ENCODE assay signal across 16 cellular contexts in genomic region chr11:101974255-101974654, GRCh38. TPM values are rescaled to one million over a fixed set of nuclear protein-coding genes. Genes with fewer than 3 reads are reported as not detected.
DNase-seq lines count a peak whose midpoint lies in the region; ATAC-seq and TF ChIP-seq lines count a peak whose summit lies in the region.
"Had no signal": no experiment of that assay in that cellular context is flagged by ENCODE, and none has a peak within 500 bp of the region (broad histone marks: within the 10 kb centered on the region; RNA-seq: fewer than 3 reads in every experiment).

No MANE protein-coding gene starts in this region.

- ATAC-seq in left ventricle myocardium superior: no peak
- ATAC-seq: effector memory CD8-positive, alpha-beta T cell had no signal

- TF ChIP-seq CTCF in cardiac muscle cell (IDR thresholded peaks at IDR 0.05; ENCODE audit: low read depth, low read length) (peak; percentile 24), fibroblast of mammary gland (conservative IDR thresholded peaks at IDR 0.05; ENCODE audit: control insufficient read depth, insufficient read depth, low read depth, low read length) (peak; percentile 40)

- H3K36me3 ChIP-seq in cardiac muscle cell: no peaks in the 10 kb centered on the region
- H3K36me3 ChIP-seq: thyroid gland had no signal

- no peaks in the 10 kb centered on the region for H3K9me3 ChIP-seq in cardiac muscle cell (ENCODE audit: low read depth)
- H3K9me3 ChIP-seq: thyroid gland had no signal

- H3K4me3 ChIP-seq in cardiac muscle cell (no peak overlapping the region), fibroblast of mammary gland (ENCODE audit: control insufficient read depth, low read depth, low read length) (no peak overlapping the region)
- H3K4me3 ChIP-seq: thyroid gland had no signal

- H3K4me1 ChIP-seq in cardiac muscle cell (ENCODE audit: low read depth): no peaks in the 10 kb centered on the region
- H3K4me1 ChIP-seq: parathyroid adenoma, thyroid gland had no signal

- no peak overlapping the region for H3K27ac ChIP-seq in cardiac muscle cell
- H3K27ac ChIP-seq: parathyroid adenoma, thyroid gland had no signal

- intact Hi-C loops in left ventricle myocardium superior (cut with micrococcal nuclease): no loop called here

- peak in 1 of 2 donors; percentile 25 for DNase-seq in cardiac muscle cell (ENCODE audit: low read depth in 1 of 2, low spot score in 1 of 2)
- no peak for DNase-seq in left ventricle myocardium superior
- DNase-seq in SK-MEL-5 (ENCODE audit: low read depth, low spot score): peak; percentile 11
- DNase-seq in fibroblast of mammary gland (ENCODE audit: low read depth): peak; percentile 31
- no peak for DNase-seq in middle frontal gyrus (ENCODE audit: extremely low spot score, low spot score)
- no peak for DNase-seq in activated CD4-positive, alpha-beta T cell treated with anti-CD3 and anti-CD28 coated beads for 4 hours
- no peak for DNase-seq in HT-29 (ENCODE audit: low spot score)
- no peak for DNase-seq in stimulated activated CD4-positive, alpha-beta T cell treated with anti-CD3 and anti-CD28 coated beads, Interleukin-4, amount 100 ng/mL, for 1 hour
- DNase-seq: activated CD4-positive, alpha-beta memory T cell treated with anti-CD3 and anti-CD28 coated beads, Interleukin-2, amount 10 ng/mL, durations not matched to agents 7 days and 5 days; effector memory CD8-positive, alpha-beta T cell; mesendoderm; NCI-H345; RPMI8226; thyroid gland had no signal

- in situ Hi-C loops in SK-MEL-5 (cut with HindIII; ENCODE audit: low pct_unique_long_range_greater_than_20kb, low sequenced_read_pairs): no loop called here

- H3K27me3 ChIP-seq in cardiac muscle cell: no peaks in the 10 kb centered on the region
- H3K27me3 ChIP-seq: thyroid gland had no signal

RNA-seq across cellular contexts. Expression of gene ANGPTL5, which starts 57.9 kb away (rescaled TPM):
- total RNA-seq in cardiac muscle cell (not detected in 2 replicates), left ventricle myocardium superior (0.77 TPM)
- polyA plus RNA-seq in cardiac muscle cell: not detected in 2 replicates
- not detected in 2 replicates for total RNA-seq in SK-MEL-5 (2014; rRNA removed; shearing (Covaris generic))
- polyA plus RNA-seq in SK-MEL-5 (2015; cell fraction: cytosol; rRNA removed): not detected in 2 replicates
- not detected in 2 replicates for polyA plus RNA-seq in SK-MEL-5 (2015; cell fraction: nucleus; rRNA removed)
- total RNA-seq in HT-29 (2014; rRNA removed; shearing (Covaris generic)): not detected in 2 replicates
- total RNA-seq: activated CD4-positive, alpha-beta memory T cell treated with anti-CD3 and anti-CD28 coated beads, Interleukin-2, amount 10 ng/mL, durations not matched to agents 7 days and 5 days; astrocyte had no signal

RNA-seq across cellular contexts. Expression of gene CEP126, which starts 59.4 kb away (rescaled TPM):
- 0.53 and 1.2 TPM in 2 replicates for total RNA-seq in cardiac muscle cell
- polyA plus RNA-seq in cardiac muscle cell: 1.5 and 1.9 TPM in 2 replicates
- 1.0 TPM for total RNA-seq in left ventricle myocardium superior
- 0.26 and 0.35 TPM in 2 replicates for total RNA-seq in SK-MEL-5 (2014; rRNA removed; shearing (Covaris generic))
- polyA plus RNA-seq in SK-MEL-5 (2015; cell fraction: cytosol; rRNA removed): 0.24 and 0.51 TPM in 2 replicates
- 1.0 and 2.6 TPM in 2 replicates for polyA plus RNA-seq in SK-MEL-5 (2015; cell fraction: nucleus; rRNA removed)
- total RNA-seq in HT-29 (2014; rRNA removed; shearing (Covaris generic)): 0.50 and 0.58 TPM in 2 replicates

Comparison
In these comparisons a context has a peak if more than half of its experiments do, and no peak if none do; other contexts are left out.
1. DNase-seq: peak in SK-MEL-5 (single experiment) and fibroblast of mammary gland (single experiment); none in left ventricle myocardium superior (single experiment), middle frontal gyrus (single experiment), activated CD4-positive, alpha-beta T cell treated with anti-CD3 and anti-CD28 coated beads for 4 hours (0 of 2), HT-29 (single experiment) and stimulated activated CD4-positive, alpha-beta T cell treated with anti-CD3 and anti-CD28 coated beads, Interleukin-4, amount 100 ng/mL, for 1 hour (single experiment).